In genomic region chr1:147496044-147496443, GRCh38 we compare ENCODE assay signal across 14 cellular contexts. TPM values are rescaled to one million over a fixed set of nuclear protein-coding genes. Genes with fewer than 3 reads are reported as not detected.
DNase-seq lines count a peak whose midpoint lies in the region; ATAC-seq and TF ChIP-seq lines count a peak whose summit lies in the region.
"Had no signal": no experiment of that assay in that cellular context is flagged by ENCODE, and none has a peak within 500 bp of the region (broad histone marks: within the 10 kb centered on the region; RNA-seq: fewer than 3 reads in every experiment).

No MANE protein-coding gene starts in this region.

- H3K4me1 ChIP-seq in heart right ventricle (peaks cover 0 to 31% (median 19%) of the 10 kb centered on the region in 9 donors), ascending aorta (no peaks in the 10 kb centered on the region), neuronal stem cell (ENCODE audit: control insufficient read depth in 2 of 2, insufficient read depth in 1 of 2, low read depth in 1 of 2, low read length in 2 of 2) (peaks cover 0 to 4% of the 10 kb centered on the region in 2 donors)

- H3K23ac ChIP-seq in neuronal stem cell (ENCODE audit: low read depth, low read length, poor library complexity): no peak overlapping the region

- no peak overlapping the region for H3K4ac ChIP-seq in neuronal stem cell (ENCODE audit: low read length)

- H2AFZ ChIP-seq in neuronal stem cell (ENCODE audit: low read length): peak overlapping the region; percentile 75
- H2AFZ ChIP-seq: GM23248 had no signal

- no peak overlapping the region for H3K4me2 ChIP-seq in neuronal stem cell (ENCODE audit: insufficient read depth, low read length, poor library complexity, severe bottlenecking)
- H3K4me2 ChIP-seq: BLaER1 had no signal

- H2AK5ac ChIP-seq in neuronal stem cell (ENCODE audit: low read depth, low read length): no peak overlapping the region

- intact Hi-C loops in heart right ventricle (cut with DNase I) (loop anchor here (5.0 to 10.0 kb wide), 9 partner anchors 41 to 399 kb away; partner anchors contain the start of gene BCL9 (in 2 of the 10)), Right ventricle myocardium inferior (cut with DNase I) (loop anchor here (5.0 kb wide), 3 partner anchors 46 to 396 kb away; partner anchors contain the start of gene BCL9), ascending aorta (cut with DNase I) (loop anchor here (5.0 kb wide), 1 partner anchor 224 kb away; no protein-coding TSS in a partner anchor)

- no peaks in the 10 kb centered on the region for H3K79me1 ChIP-seq in neuronal stem cell (ENCODE audit: low read depth, low read length)

- no peak overlapping the region for H2BK5ac ChIP-seq in neuronal stem cell (ENCODE audit: low read length)

- H2BK15ac ChIP-seq in neuronal stem cell (ENCODE audit: low read length): no peak overlapping the region

- no peak overlapping the region for H3K9ac ChIP-seq in neuronal stem cell (ENCODE audit: low read depth, low read length, poor library complexity)
- H3K9ac ChIP-seq: BLaER1, GM23248 had no signal

- no peaks in the 10 kb centered on the region for H3K27me3 ChIP-seq in heart right ventricle
- H3K27me3 ChIP-seq in ascending aorta: no peaks in the 10 kb centered on the region
- H3K27me3 ChIP-seq in neuronal stem cell (ENCODE audit: control insufficient read depth in 3 of 3, insufficient read depth in 3 of 3, low read depth in 1 of 3, low read length in 3 of 3): no peaks in the 10 kb centered on the region
- H3K27me3 ChIP-seq: BLaER1 had no signal

- H3K4me3 ChIP-seq in heart right ventricle (no peak overlapping the region), ascending aorta (no peak overlapping the region), neuronal stem cell (ENCODE audit: low read length in 2 of 2) (no peak overlapping the region)
- H3K4me3 ChIP-seq: BLaER1, GM23248, HAP-1 had no signal

- peak overlapping the region in 3 of 10 donors; percentile 23 to 63 (median 41) for H3K27ac ChIP-seq in heart right ventricle
- H3K27ac ChIP-seq in ascending aorta: peak overlapping the region; percentile 7 to 41
- no peak overlapping the region for H3K27ac ChIP-seq in neuronal stem cell (replicated peaks; ENCODE audit: low read length)
- H3K27ac ChIP-seq: BLaER1, GM23248, HL-60 had no signal

- no peak overlapping the region for H3K14ac ChIP-seq in neuronal stem cell (ENCODE audit: low read length)

- no peaks in the 10 kb centered on the region for H3K9me3 ChIP-seq in heart right ventricle
- H3K9me3 ChIP-seq in ascending aorta: no peaks in the 10 kb centered on the region
- H3K9me3 ChIP-seq in neuronal stem cell (replicated peaks in 1 of 2; ENCODE audit: control insufficient read depth in 2 of 2, insufficient read depth in 1 of 2, low read depth in 1 of 2, low read length in 2 of 2): no peaks in the 10 kb centered on the region
- H3K9me3 ChIP-seq: BLaER1, HAP-1 had no signal

- no peak overlapping the region for H4K91ac ChIP-seq in neuronal stem cell (ENCODE audit: low read depth, low read length, poor library complexity)

- H3K18ac ChIP-seq in neuronal stem cell (ENCODE audit: low read length): no peak overlapping the region

- DNase-seq in heart right ventricle: no peak
- no peak for DNase-seq in Right ventricle myocardium inferior (ENCODE audit: missing footprints)
- no peak for DNase-seq in ascending aorta (ENCODE audit: low spot score in 2 of 2)
- DNase-seq in neuronal stem cell (ENCODE audit: low spot score): no peak
- no peak for DNase-seq in cerebellar nuclear complex (lab: John Stamatoyannopoulos, UW)
- DNase-seq: CD4-positive, alpha-beta memory T cell; DMS79; GDM1 had no signal

- WGBS in heart right ventricle, 2 donors: 71 to 77% methylated on average over 4 of the region's 4 CpGs
- no CpG with 5 or more reads among the region's 4 CpGs for WGBS in neuronal stem cell (ENCODE audit: extremely low coverage in 2 of 2, insufficient read length in 2 of 2, insufficient replicate concordance in 1 of 2), 2 donors

- H2BK120ac ChIP-seq in neuronal stem cell (ENCODE audit: low read depth, low read length): no peak overlapping the region

- no peak for TF ChIP-seq CTCF in heart right ventricle (IDR thresholded peaks at IDR 0.05)
- TF ChIP-seq CTCF in ascending aorta (IDR thresholded peaks at IDR 0.05): no peak

- H4K8ac ChIP-seq in neuronal stem cell (ENCODE audit: low read depth, low read length): no peak overlapping the region

- H3K36me3 ChIP-seq in heart right ventricle (no peaks in the 10 kb centered on the region), ascending aorta (no peaks in the 10 kb centered on the region), neuronal stem cell (replicated peaks in 1 of 2; ENCODE audit: control insufficient read depth in 2 of 2, insufficient read depth in 2 of 2, low read length in 2 of 2) (no peaks in the 10 kb centered on the region)
- H3K36me3 ChIP-seq: BLaER1, HAP-1 had no signal

- ATAC-seq in heart right ventricle (peak in 5 of 8 donors; percentile 7 to 33 (median 19)), Right ventricle myocardium inferior (no peak), SK-N-SH treated with all-trans-retinoic acid at 6 μM for 48 hours (no peak), HG02623 (IDR thresholded peaks at IDR 0.05; ENCODE audit: unreplicated experiment) (no peak)

- H2BK12ac ChIP-seq in neuronal stem cell (ENCODE audit: low read length): no peak overlapping the region

TF ChIP-seq in SK-N-SH treated with all-trans-retinoic acid at 6 μM for 48 hours, 23 proteins besides CTCF, POLR2A, EP300 and RAD21 (continues in another document):
- no peak for TF ChIP-seq SNAI2 (CRISPR knock-in tag; IDR thresholded peaks at IDR 0.05)
- TF ChIP-seq GLIS3 (CRISPR knock-in tag; IDR thresholded peaks at IDR 0.05): no peak
- TF ChIP-seq ARNTL (CRISPR knock-in tag; IDR thresholded peaks at IDR 0.05; ENCODE audit: borderline replicate concordance, low read depth): no peak
- no peak for TF ChIP-seq TOX (CRISPR knock-in tag; IDR thresholded peaks at IDR 0.05; ENCODE audit: borderline replicate concordance)
- no peak for TF ChIP-seq TCF4 (CRISPR knock-in tag; IDR thresholded peaks at IDR 0.05; ENCODE audit: borderline replicate concordance)
- TF ChIP-seq ZNF8 (CRISPR knock-in tag; IDR thresholded peaks at IDR 0.05): no peak
- TF ChIP-seq RARB (CRISPR knock-in tag; IDR thresholded peaks at IDR 0.05): no peak
- TF ChIP-seq ZFP30 (CRISPR knock-in tag; IDR thresholded peaks at IDR 0.05): no peak
- no peak for TF ChIP-seq OSR1 (CRISPR knock-in tag; IDR thresholded peaks at IDR 0.05)
- no peak for TF ChIP-seq ZNF70 (CRISPR knock-in tag; IDR thresholded peaks at IDR 0.05)
- TF ChIP-seq PPARA (CRISPR knock-in tag; IDR thresholded peaks at IDR 0.05; ENCODE audit: borderline replicate concordance): no peak
- TF ChIP-seq ZFP3 (CRISPR knock-in tag; IDR thresholded peaks at IDR 0.05): no peak
- TF ChIP-seq PATZ1 (CRISPR knock-in tag; IDR thresholded peaks at IDR 0.05; ENCODE audit: borderline replicate concordance): no peak
- no peak for TF ChIP-seq POU6F1 (CRISPR knock-in tag; IDR thresholded peaks at IDR 0.05; ENCODE audit: borderline replicate concordance, low read depth)
- TF ChIP-seq BACH2 (CRISPR knock-in tag; IDR thresholded peaks at IDR 0.05; ENCODE audit: borderline replicate concordance): no peak
- no peak for TF ChIP-seq ZNF565 (CRISPR knock-in tag; conservative IDR thresholded peaks at IDR 0.05; ENCODE audit: low read depth)

RNA-seq across cellular contexts. Expression of gene BCL9, which starts 45.3 kb away (rescaled TPM):
- total RNA-seq in heart right ventricle: 10 to 100 TPM in 8 of 10 donors, 1 to 10 TPM in 2; 5.5 to 20.7 (median 13.8) TPM
- polyA plus RNA-seq in heart right ventricle: 1 to 10 TPM; 3.9 to 6.7 TPM
- total RNA-seq in Right ventricle myocardium inferior: 8.6 TPM
- 9.7 TPM for total RNA-seq in ascending aorta
- 45.2 TPM for polyA plus RNA-seq in neuronal stem cell (2013, experiment 1 of 2)
- polyA plus RNA-seq in neuronal stem cell (2013, experiment 2 of 2): 43.6 TPM

Comparison
In these comparisons a context has a peak if more than half of its experiments do, and no peak if none do; other contexts are left out.
1. ATAC-seq: peak in heart right ventricle (5 of 8); none in Right ventricle myocardium inferior (single experiment), SK-N-SH treated with all-trans-retinoic acid at 6 μM for 48 hours (single experiment) and HG02623 (single experiment).